Comparison of ENCODE assay signal across 8 cellular contexts in the genomic region with DNA sequence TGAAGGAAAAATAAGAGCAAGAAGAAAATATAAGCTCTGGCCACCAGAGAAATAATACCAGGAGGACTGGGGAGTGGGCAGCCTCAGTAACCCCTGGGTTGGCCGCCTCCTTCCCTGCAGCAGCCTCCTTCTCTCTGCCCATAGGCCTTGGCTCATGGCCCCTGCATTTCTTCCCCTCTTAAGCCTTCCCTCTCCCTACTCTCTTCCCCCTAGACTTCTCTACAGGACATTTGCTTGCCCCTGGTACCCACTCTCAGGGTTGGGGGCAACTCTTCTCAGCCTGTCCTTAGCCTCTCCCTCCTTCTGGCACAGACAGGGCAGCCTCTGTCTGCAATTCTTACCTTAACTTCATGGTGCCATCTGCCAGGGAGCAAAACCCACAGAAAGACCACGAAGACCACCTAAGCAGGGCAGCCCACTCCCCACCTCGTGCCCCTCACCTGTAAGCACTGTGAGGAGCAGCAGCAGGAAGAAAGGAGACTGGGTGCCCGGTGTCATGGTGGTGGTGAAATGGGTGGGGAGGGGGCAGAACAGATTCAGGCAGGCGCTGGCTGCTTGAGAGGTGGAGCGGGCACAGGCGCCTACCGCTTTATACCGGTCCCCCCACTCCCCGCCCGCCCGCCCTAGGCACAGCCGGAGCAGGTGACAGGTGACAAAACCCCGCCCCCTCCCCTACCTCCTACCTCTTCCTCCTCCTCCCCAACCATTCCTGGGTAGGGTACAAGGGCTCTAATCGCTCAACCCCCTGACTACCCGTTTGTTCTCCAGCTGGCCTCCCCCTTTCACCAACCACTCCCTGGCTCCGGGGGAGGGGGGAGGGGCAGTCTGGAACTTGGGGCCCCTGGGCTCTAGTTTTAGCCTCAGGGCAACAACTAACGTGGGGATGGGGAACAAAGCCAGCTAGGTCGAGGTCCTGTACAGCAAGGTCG. TPM values are rescaled to one million over a fixed set of nuclear protein-coding genes. Genes with fewer than 3 reads are reported as not detected.
A peak's percentile ranks its signal among the peaks of the same experiment; 100 is the strongest.
DNase-seq lines count a peak whose midpoint lies in the region; ATAC-seq and TF ChIP-seq lines count a peak whose summit lies in the region.

No MANE protein-coding gene starts in this region.

- H3K79me2 ChIP-seq in HCT116 (ENCODE audit: insufficient read depth, low read length) = peaks cover 9% of the 10 kb centered on the region

- peak overlapping the region; percentile 96 for H3K27ac Mint-ChIP-seq in stimulated activated naive CD8-positive, alpha-beta T cell treated with anti-CD3 and anti-CD28 coated beads, Interleukin-15, Interleukin-2, amounts not matched to agents 100 ng/mL and 50 ng/mL, for 24 hours

- no peaks in the 10 kb centered on the region for H4K20me1 ChIP-seq in HCT116 (ENCODE audit: insufficient read depth)

- H3K9me2 ChIP-seq in HCT116 (ENCODE audit: insufficient read depth) = no peaks in the 10 kb centered on the region

- H3K27me3 ChIP-seq in HCT116 (ENCODE audit: insufficient read depth, low read length) (no peaks in the 10 kb centered on the region), body of pancreas (no peaks in the 10 kb centered on the region)

- peaks cover 8% of the 10 kb centered on the region for H3K36me3 Mint-ChIP-seq in stimulated activated naive CD8-positive, alpha-beta T cell treated with anti-CD3 and anti-CD28 coated beads, Interleukin-15, Interleukin-2, amounts not matched to agents 100 ng/mL and 50 ng/mL, for 24 hours (ENCODE audit: low read depth)

- peak overlapping the region; percentile 95 for H3K4me2 ChIP-seq in HCT116 (ENCODE audit: low read length)

- H3K4me1 Mint-ChIP-seq in stimulated activated naive CD8-positive, alpha-beta T cell treated with anti-CD3 and anti-CD28 coated beads, Interleukin-15, Interleukin-2, amounts not matched to agents 100 ng/mL and 50 ng/mL, for 24 hours (ENCODE audit: low read depth) = peaks cover 43% of the 10 kb centered on the region

- CTCF ChIA-PET in HCT116 (lab: Charles Lee) = interaction anchor here (0.6 to 4.6 kb wide), 11 partner anchors 11 to 209 kb away, joined by 3 to 71 read pairs (median 8); a partner anchor contains a TSS

- peaks cover 0 to 6% of the 10 kb centered on the region in 2 experiments; a peak in 2 of 4 replicates for H3K36me3 ChIP-seq in HCT116 (ENCODE audit: control insufficient read depth in 1 of 2, insufficient read depth in 2 of 2, low read length in 2 of 2)
- no peaks in the 10 kb centered on the region for H3K36me3 ChIP-seq in body of pancreas (replicated peaks in 1 of 2; ENCODE audit: insufficient read depth in 1 of 2, low read depth in 2 of 2)

- RAD21 ChIA-PET in HCT116 (lab: Charles Lee; ENCODE audit: low non-redundant PET in 1 of 2, low total read pairs in 2 of 2, uncharacterized antibody in 2 of 2, unreplicated experiment in 2 of 2) = interaction anchor here in 1 of 2 experiments (0.6 to 1.5 kb wide), 2 partner anchors 15 to 16 kb away, joined by 3 read pairs; no protein-coding TSS in a partner anchor

- intact Hi-C loops in HCT116 (cut with micrococcal nuclease) (no loop called here), body of pancreas (cut with DNase I) (no loop called here), left colon (cut with DNase I, micrococcal nuclease) (no loop called here), posterior vena cava (cut with DNase I) (no loop called here)

- 14 to 16% methylated on average over 9 to 20 of the region's 20 CpGs for WGBS in body of pancreas, 2 donors

- no peak for TF ChIP-seq CTCF in HCT116 (IDR thresholded peaks at IDR 0.05 in 2 of 3, conservative IDR thresholded peaks at IDR 0.05 in 1 of 3; ENCODE audit: borderline replicate concordance in 1 of 3, insufficient read depth in 1 of 3, low read depth in 2 of 3, low read length in 2 of 3)
- no peak for TF ChIP-seq CTCF in body of pancreas (IDR thresholded peaks at IDR 0.05)

- ATAC-seq in HCT116 (peak; percentile 20), body of pancreas (peak; percentile 69), left colon (peak; percentile 69), HG02798 (IDR thresholded peaks at IDR 0.05; ENCODE audit: poor library complexity, unreplicated experiment) (no peak), GM19395 (IDR thresholded peaks at IDR 0.05; ENCODE audit: unreplicated experiment) (no peak)

- no peaks in the 10 kb centered on the region for H3K9me3 Mint-ChIP-seq in stimulated activated naive CD8-positive, alpha-beta T cell treated with anti-CD3 and anti-CD28 coated beads, Interleukin-15, Interleukin-2, amounts not matched to agents 100 ng/mL and 50 ng/mL, for 24 hours

- no TSS peak for BruUV-seq in HCT116 (replicated peaks; lab: Mats Ljungman, UMichigan)

- H3K4me3 ChIP-seq in HCT116 (replicated peaks in 1 of 2; ENCODE audit: low read depth in 1 of 2, low read length in 2 of 2) = peak overlapping the region; percentile 65 to 66
- peak overlapping the region; percentile 9 to 17 for H3K4me3 ChIP-seq in body of pancreas

- peak overlapping the region; percentile 89 for H3K9ac ChIP-seq in HCT116 (ENCODE audit: low read length)

- POLR2A ChIA-PET in HCT116 (lab: Charles Lee) = interaction anchor here (0.6 to 2.6 kb wide), 9 partner anchors 8 to 131 kb away, joined by 3 to 15 read pairs (median 7); a partner anchor contains a TSS

- H3K27ac ChIP-seq in HCT116 (ENCODE audit: low read depth, low read length) (peak overlapping the region; percentile 97), body of pancreas (peak overlapping the region; percentile 93 to 98 (median 95))

- no peak for DNase-seq in HCT116 (ENCODE audit: low read depth, low spot score)
- peak; percentile 81 for DNase-seq in NCI-H510A treated with DMSO at 0.1 percent for 48 hours (lab: John Stamatoyannopoulos, UW)
- DNase-seq in body of pancreas = peak; percentile 82 to 94 (median 91)
- DNase-seq in left colon = peak; percentile 85 to 91
- DNase-seq in posterior vena cava (ENCODE audit: low spot score) = no peak

- H3K9me3 ChIP-seq in HCT116 (ENCODE audit: control insufficient read depth in 1 of 2, insufficient read depth in 1 of 2, low read depth in 1 of 2, low read length in 2 of 2) (no peaks in the 10 kb centered on the region), body of pancreas (no peaks in the 10 kb centered on the region)

- peaks cover 15 to 36% of the 10 kb centered on the region in 2 experiments; a peak in 3 of 4 replicates for H3K4me1 ChIP-seq in HCT116 (ENCODE audit: control insufficient read depth in 1 of 2, insufficient read depth in 2 of 2, low read length in 2 of 2)
- H3K4me1 ChIP-seq in body of pancreas = peaks cover 59% of the 10 kb centered on the region

- H2AFZ ChIP-seq in HCT116 (ENCODE audit: low read depth, low read length, poor library complexity, severe bottlenecking) = no peak overlapping the region

- TF ChIP-seq POLR2A in HCT116 (IDR thresholded peaks at IDR 0.05; ENCODE audit: borderline replicate concordance, extremely low read depth, insufficient read depth, insufficient read length) = peak; percentile 6
- peak; percentile 61 to 67 (median 65) for TF ChIP-seq POLR2A in body of pancreas (IDR thresholded peaks at IDR 0.05)

- peak overlapping the region; percentile 88 for H3K4me3 Mint-ChIP-seq in stimulated activated naive CD8-positive, alpha-beta T cell treated with anti-CD3 and anti-CD28 coated beads, Interleukin-15, Interleukin-2, amounts not matched to agents 100 ng/mL and 50 ng/mL, for 24 hours

- TF ChIP-seq RAD21 in HCT116 (IDR thresholded peaks at IDR 0.05; ENCODE audit: low read depth) = no peak

- H3K27me3 Mint-ChIP-seq in stimulated activated naive CD8-positive, alpha-beta T cell treated with anti-CD3 and anti-CD28 coated beads, Interleukin-15, Interleukin-2, amounts not matched to agents 100 ng/mL and 50 ng/mL, for 24 hours = no peaks in the 10 kb centered on the region

TF ChIP-seq in HCT116, 20 proteins besides CTCF, POLR2A, EP300 and RAD21:
- TF ChIP-seq, protein P1, sequence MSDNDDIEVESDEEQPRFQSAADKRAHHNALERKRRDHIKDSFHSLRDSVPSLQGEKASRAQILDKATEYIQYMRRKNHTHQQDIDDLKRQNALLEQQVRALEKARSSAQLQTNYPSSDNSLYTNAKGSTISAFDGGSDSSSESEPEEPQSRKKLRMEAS (IDR thresholded peaks at IDR 0.05) = no peak
- no peak for TF ChIP-seq YY1 (IDR thresholded peaks at IDR 0.05; ENCODE audit: extremely low read depth, insufficient replicate concordance, low read depth, low read length)
- TF ChIP-seq, protein P2, sequence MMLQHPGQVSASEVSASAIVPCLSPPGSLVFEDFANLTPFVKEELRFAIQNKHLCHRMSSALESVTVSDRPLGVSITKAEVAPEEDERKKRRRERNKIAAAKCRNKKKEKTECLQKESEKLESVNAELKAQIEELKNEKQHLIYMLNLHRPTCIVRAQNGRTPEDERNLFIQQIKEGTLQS (IDR thresholded peaks at IDR 0.05) = no peak

RNA-seq across cellular contexts. Expression of a gene that starts 15.1 kb away (rescaled TPM):
- total RNA-seq in HCT116 (2021; ENCODE audit: unreplicated experiment) (15.9 TPM), body of pancreas (10 to 100 TPM; 15.0 to 21.1 TPM), left colon (10 to 100 TPM; 20.0 to 20.9 TPM), posterior vena cava (10 to 100 TPM; 46.3 to 96.6 TPM)
- 14.3 and 14.5 TPM in 2 replicates for polyA plus RNA-seq in HCT116 (2012)

RNA-seq across cellular contexts. Expression of a gene that starts 15.9 kb away (rescaled TPM):
- total RNA-seq in HCT116 (2021; ENCODE audit: unreplicated experiment) (69.1 TPM), body of pancreas (10 to 100 TPM in 1 of 2 donors, 1 to 10 TPM in 1; 5.9 to 16.3 TPM), left colon (10 to 100 TPM; 36.3 to 46.4 TPM), posterior vena cava (10 to 100 TPM; 20.9 to 26.8 TPM)
- polyA plus RNA-seq in HCT116 (2012) = 94.7 and 108 TPM in 2 replicates

RNA-seq across cellular contexts. Expression of a gene that starts 19.0 kb away (rescaled TPM):
- total RNA-seq in HCT116 (2021; ENCODE audit: unreplicated experiment) (3.8 TPM), body of pancreas (under 1 TPM in 1 of 2 donors, not detected in 1; 0.26 TPM), left colon (under 1 TPM; 0.28 to 0.52 TPM), posterior vena cava (1 to 10 TPM; 1.3 to 2.1 TPM)
- polyA plus RNA-seq in HCT116 (2012) = 2.0 and 2.2 TPM in 2 replicates

RNA-seq across cellular contexts. Expression of a gene that starts 19.5 kb away (rescaled TPM):
- 143 TPM for total RNA-seq in HCT116 (2021; ENCODE audit: unreplicated experiment)
- 289 and 294 TPM in 2 replicates for polyA plus RNA-seq in HCT116 (2012)
- total RNA-seq in body of pancreas = 10 to 100 TPM; 46.4 to 71.5 TPM
- 100 to 1,000 TPM; 143 to 164 TPM for total RNA-seq in left colon
- 100 to 1,000 TPM; 145 to 146 TPM for total RNA-seq in posterior vena cava

RNA-seq across cellular contexts. Expression of a gene that starts 52.3 kb away (rescaled TPM):
- total RNA-seq in HCT116 (2021; ENCODE audit: unreplicated experiment) = 113 TPM
- polyA plus RNA-seq in HCT116 (2012) = 188 and 190 TPM in 2 replicates
- total RNA-seq in body of pancreas = 100 to 1,000 TPM in 1 of 2 donors, 1 to 10 TPM in 1; 6.2 to 106 TPM
- total RNA-seq in left colon = 100 to 1,000 TPM in 1 of 2 donors, 10 to 100 TPM in 1; 93.9 to 131 TPM
- 10 to 100 TPM; 53.1 to 75.2 TPM for total RNA-seq in posterior vena cava

Comparison
In these comparisons a context has a peak if more than half of its experiments do, and no peak if none do; other contexts are left out.
1. ATAC-seq: peak in HCT116 (single experiment), body of pancreas (single experiment) and left colon (single experiment); none in HG02798 (single experiment) and GM19395 (single experiment).
2. DNase-seq: peak in NCI-H510A treated with DMSO at 0.1 percent for 48 hours (single experiment), body of pancreas (4 of 4) and left colon (2 of 2); none in HCT116 (single experiment) and posterior vena cava (single experiment).